ENCODE assay signal across 8 cellular contexts in genomic region chr12:98397323-98398105, GRCh38.
DNase-seq lines count a peak whose midpoint lies in the region; ATAC-seq lines count a peak whose summit lies in the region.

No MANE protein-coding gene starts in this region.

- H3K4me3 ChIP-seq in HUES48 (ENCODE audit: low read depth, low read length) (peak overlapping the region; percentile 54), NT2/D1 (ENCODE audit: insufficient read length, low read depth) (peak overlapping the region; percentile 16), muscle layer of duodenum (ENCODE audit: low read depth in 1 of 2, low read length in 2 of 2) (peak overlapping the region; percentile 65 to 70)

- peak overlapping the region; percentile 38 for H3K27ac ChIP-seq in HUES48 (ENCODE audit: low read depth, low read length)
- no peak overlapping the region for H3K27ac ChIP-seq in muscle layer of duodenum (ENCODE audit: low read length)

- H3K36me3 ChIP-seq in HUES48 (ENCODE audit: control insufficient read depth, insufficient read depth, low read length) (no peaks in the 10 kb centered on the region), NT2/D1 (ENCODE audit: insufficient read depth, insufficient read length, low read length) (no peaks in the 10 kb centered on the region), muscle layer of duodenum (ENCODE audit: control insufficient read depth in 1 of 2, insufficient read depth in 2 of 2, low read length in 2 of 2) (no peaks in the 10 kb centered on the region)

- H3K4me1 ChIP-seq in HUES48 (ENCODE audit: control insufficient read depth, insufficient read depth, low read length): peaks cover 20% of the 10 kb centered on the region
- H3K4me1 ChIP-seq in NT2/D1 (ENCODE audit: insufficient read depth, insufficient read length): peaks cover 2% of the 10 kb centered on the region
- H3K4me1 ChIP-seq in muscle layer of duodenum (ENCODE audit: control insufficient read depth in 1 of 2, insufficient read depth in 2 of 2, low read length in 2 of 2): peaks cover 0 to 4% of the 10 kb centered on the region in 2 donors

- no peak overlapping the region for H3K9ac ChIP-seq in HUES48 (ENCODE audit: low read depth, low read length)
- peak overlapping the region; percentile 52 for H3K9ac ChIP-seq in NT2/D1 (ENCODE audit: insufficient read length, low read depth)

- H3K9me3 ChIP-seq in HUES48 (ENCODE audit: control insufficient read depth, insufficient read depth, low read length) (no peaks in the 10 kb centered on the region), NT2/D1 (ENCODE audit: insufficient read depth, low read length) (no peaks in the 10 kb centered on the region), muscle layer of duodenum (ENCODE audit: control insufficient read depth in 1 of 2, low read length in 2 of 2) (no peaks in the 10 kb centered on the region)

- H3K27me3 ChIP-seq in HUES48 (ENCODE audit: control insufficient read depth, insufficient read depth, low read length) (no peaks in the 10 kb centered on the region; the same call in 1 of the 2 replicates), NT2/D1 (ENCODE audit: insufficient read depth, insufficient read length) (no peaks in the 10 kb centered on the region), muscle layer of duodenum (ENCODE audit: low read depth, low read length) (no peaks in the 10 kb centered on the region)

- DNase-seq in DMS 273 treated with DMSO at 0.1 percent for 48 hours (lab: John Stamatoyannopoulos, UW): peak; percentile 77
- DNase-seq in NT2/D1 (ENCODE audit: low read depth, low spot score): peak; percentile 77
- DNase-seq in activated T-cell treated with anti-CD3 and anti-CD28 coated beads for 4 hours: peak; percentile 75
- peak; percentile 60 for DNase-seq in stimulated activated CD8-positive, alpha-beta memory T cell treated with anti-CD3 and anti-CD28 coated beads, Interleukin-7, amount 100 ng/mL, for 24 hours (ENCODE audit: low read depth)

- ATAC-seq in GM21515 (IDR thresholded peaks at IDR 0.05; ENCODE audit: unreplicated experiment) (peak; percentile 96), esophagus mucosa (peak; percentile 90)

Comparison
In these comparisons a context has a peak if more than half of its experiments do, and no peak if none do; other contexts are left out.
1. H3K4me3 ChIP-seq: peak in every context shown above with its lines; median percentile 68 in muscle layer of duodenum; 54 in HUES48; 16 in NT2/D1.